Comparison of ENCODE assay signal across 29 cellular contexts in genomic region chr4:36254355-36254754, GRCh38. TPM values are rescaled to one million over a fixed set of nuclear protein-coding genes. Genes with fewer than 3 reads are reported as not detected.
DNase-seq lines count a peak whose midpoint lies in the region; ATAC-seq and TF ChIP-seq lines count a peak whose summit lies in the region.
"Had no signal": no experiment of that assay in that cellular context is flagged by ENCODE, and none has a peak within 500 bp of the region (broad histone marks: within the 10 kb centered on the region; RNA-seq: fewer than 3 reads in every experiment).

No MANE protein-coding gene starts in this region.

- H3K9me3 ChIP-seq in CD8-positive, alpha-beta memory T cell (ENCODE audit: low read length), result no peaks in the 10 kb centered on the region
- H3K9me3 ChIP-seq: body of pancreas, sigmoid colon, SJCRH30, upper lobe of left lung had no signal

- DNase-seq in CD14-positive monocyte (ENCODE audit: low spot score), result no peak
- DNase-seq in CD8-positive, alpha-beta memory T cell, result no peak
- no peak for DNase-seq in activated T-helper 1 cell treated with anti-CD3 and anti-CD28 coated beads, Interleukin-12 subunit alpha, Interleukin-12 subunit beta, Interleukin-2, Interleukin-4 antibody, amounts not matched to agents 30 ng/mL and 10 ng/mL and 1 ng/mL, durations not matched to agents 14 hours and 24 hours and 36 hours (ENCODE audit: low spot score)
- no peak for DNase-seq in memory B cell (ENCODE audit: low spot score in 2 of 2)
- no peak for DNase-seq in GDM1 (lab: John Stamatoyannopoulos, UW)
- no peak for DNase-seq in NCI-H1694 treated with DMSO at 0.1 percent for 48 hours (lab: John Stamatoyannopoulos, UW)
- no peak for DNase-seq in cerebellar cortex (ENCODE audit: low spot score)
- DNase-seq: activated CD8-positive, alpha-beta memory T cell treated with anti-CD3 and anti-CD28 coated beads, Interleukin-2, amount 50 U/mL, for 48 hours; body of pancreas; foreskin fibroblast; HCEC 1CT; NCI-H1417; NCI-H2171; NCI-H748 treated with DMSO at 0.1 percent for 48 hours; PC-9; sigmoid colon; SJCRH30; T-helper 9 cell; upper lobe of left lung had no signal

- no peaks in the 10 kb centered on the region for H3K36me3 ChIP-seq in CD8-positive, alpha-beta memory T cell (ENCODE audit: insufficient read depth, low read length)
- H3K36me3 ChIP-seq: sigmoid colon, SJCRH30, upper lobe of left lung had no signal

- H3K4me3 ChIP-seq in CD8-positive, alpha-beta memory T cell (ENCODE audit: low read length), result no peak overlapping the region
- H3K4me3 ChIP-seq: body of pancreas, coronary artery, hepatocyte, lung, PC-9, sigmoid colon, SJCRH30, upper lobe of left lung had no signal

- TF ChIP-seq CTCF in CD14-positive monocyte (IDR thresholded peaks at IDR 0.05), result no peak

- H3K36me3 Mint-ChIP-seq in CD14-positive monocyte (no peaks in the 10 kb centered on the region), memory B cell (no peaks in the 10 kb centered on the region)
- no peaks in the 10 kb centered on the region for H3K36me3 Mint-ChIP-seq in CD8-positive, alpha-beta memory T cell
- H3K36me3 Mint-ChIP-seq in activated T-helper 1 cell treated with anti-CD3 and anti-CD28 coated beads, Interleukin-12 subunit alpha, Interleukin-12 subunit beta, Interleukin-2, Interleukin-4 antibody, amounts not matched to agents 30 ng/mL and 10 ng/mL and 1 ng/mL, durations not matched to agents 14 hours and 24 hours and 36 hours (ENCODE audit: low read depth), result peaks cover 3% of the 10 kb centered on the region

- H3K9me3 Mint-ChIP-seq in CD14-positive monocyte (no peaks in the 10 kb centered on the region), memory B cell (no peaks in the 10 kb centered on the region)
- H3K9me3 Mint-ChIP-seq in CD8-positive, alpha-beta memory T cell, result no peaks in the 10 kb centered on the region
- H3K9me3 Mint-ChIP-seq in activated T-helper 1 cell treated with anti-CD3 and anti-CD28 coated beads, Interleukin-12 subunit alpha, Interleukin-12 subunit beta, Interleukin-2, Interleukin-4 antibody, amounts not matched to agents 30 ng/mL and 10 ng/mL and 1 ng/mL, durations not matched to agents 14 hours and 24 hours and 36 hours, result no peaks in the 10 kb centered on the region
- H3K9me3 Mint-ChIP-seq: stimulated activated naive CD8-positive, alpha-beta T cell treated with anti-CD3 and anti-CD28 coated beads, Interleukin-15, Interleukin-2, amounts not matched to agents 100 ng/mL and 50 ng/mL, for 24 hours had no signal

- H3K27me3 Mint-ChIP-seq in CD14-positive monocyte (ENCODE audit: low read depth in 3 of 3), result no peaks in the 10 kb centered on the region
- H3K27me3 Mint-ChIP-seq in CD8-positive, alpha-beta memory T cell, result no peaks in the 10 kb centered on the region
- H3K27me3 Mint-ChIP-seq in activated T-helper 1 cell treated with anti-CD3 and anti-CD28 coated beads, Interleukin-12 subunit alpha, Interleukin-12 subunit beta, Interleukin-2, Interleukin-4 antibody, amounts not matched to agents 30 ng/mL and 10 ng/mL and 1 ng/mL, durations not matched to agents 14 hours and 24 hours and 36 hours (ENCODE audit: insufficient read depth), result no peaks in the 10 kb centered on the region
- no peaks in the 10 kb centered on the region for H3K27me3 Mint-ChIP-seq in memory B cell
- H3K27me3 Mint-ChIP-seq: stimulated activated naive CD8-positive, alpha-beta T cell treated with anti-CD3 and anti-CD28 coated beads, Interleukin-15, Interleukin-2, amounts not matched to agents 100 ng/mL and 50 ng/mL, for 24 hours had no signal

- H3K4me1 ChIP-seq in CD8-positive, alpha-beta memory T cell (ENCODE audit: insufficient read depth, low read length), result peaks cover 40% of the 10 kb centered on the region
- H3K4me1 ChIP-seq: body of pancreas, parathyroid adenoma, sigmoid colon, SJCRH30 had no signal

- H3K4me3 Mint-ChIP-seq in CD14-positive monocyte (peak overlapping the region; percentile 22 to 35), memory B cell (no peak overlapping the region)
- peak overlapping the region in 5 of 7 donors; percentile 2 to 60 (median 27) for H3K4me3 Mint-ChIP-seq in CD8-positive, alpha-beta memory T cell
- no peak overlapping the region for H3K4me3 Mint-ChIP-seq in activated T-helper 1 cell treated with anti-CD3 and anti-CD28 coated beads, Interleukin-12 subunit alpha, Interleukin-12 subunit beta, Interleukin-2, Interleukin-4 antibody, amounts not matched to agents 30 ng/mL and 10 ng/mL and 1 ng/mL, durations not matched to agents 14 hours and 24 hours and 36 hours
- H3K4me3 Mint-ChIP-seq: stimulated activated naive CD8-positive, alpha-beta T cell treated with anti-CD3 and anti-CD28 coated beads, Interleukin-15, Interleukin-2, amounts not matched to agents 100 ng/mL and 50 ng/mL, for 24 hours had no signal

- H3K27me3 ChIP-seq in CD8-positive, alpha-beta memory T cell (ENCODE audit: insufficient read depth, low read length, poor library complexity, severe bottlenecking), result no peaks in the 10 kb centered on the region
- H3K27me3 ChIP-seq: body of pancreas, hepatocyte, sigmoid colon, SJCRH30, upper lobe of left lung had no signal

- POLR2A ChIA-PET in CD8-positive, alpha-beta memory T cell (lab: Charles Lee), result interaction anchor here (1.1 to 5.9 kb wide), 3 partner anchors 11 to 31 kb away, joined by 4 to 62 read pairs (median 12); partner anchors contain the start of gene ARAP2

- H3K4me1 Mint-ChIP-seq in CD14-positive monocyte (peaks cover 31% of the 10 kb centered on the region), memory B cell (peaks cover 25% of the 10 kb centered on the region)
- H3K4me1 Mint-ChIP-seq in CD8-positive, alpha-beta memory T cell, result peaks cover 61 to 73% (median 64%) of the 10 kb centered on the region in 3 donors
- peaks cover 47% of the 10 kb centered on the region for H3K4me1 Mint-ChIP-seq in activated T-helper 1 cell treated with anti-CD3 and anti-CD28 coated beads, Interleukin-12 subunit alpha, Interleukin-12 subunit beta, Interleukin-2, Interleukin-4 antibody, amounts not matched to agents 30 ng/mL and 10 ng/mL and 1 ng/mL, durations not matched to agents 14 hours and 24 hours and 36 hours (ENCODE audit: low read depth)

- H3K27ac ChIP-seq in CD8-positive, alpha-beta memory T cell (ENCODE audit: low read depth, low read length), result no peak overlapping the region
- H3K27ac ChIP-seq: body of pancreas, coronary artery, epithelial cell of prostate, hepatocyte, parathyroid adenoma, PC-9, sigmoid colon, SJCRH30, upper lobe of left lung had no signal

- intact Hi-C loops in CD14-positive monocyte (cut with micrococcal nuclease), result no loop called here
- intact Hi-C loops in activated T-helper 1 cell treated with anti-CD3 and anti-CD28 coated beads, Interleukin-12 subunit alpha, Interleukin-12 subunit beta, Interleukin-2, Interleukin-4 antibody, amounts not matched to agents 30 ng/mL and 10 ng/mL and 1 ng/mL, durations not matched to agents 14 hours and 24 hours and 36 hours (cut with micrococcal nuclease), result no loop called here

- CTCF ChIA-PET in CD8-positive, alpha-beta memory T cell (lab: Charles Lee), result interaction anchor here (1.2 to 3.5 kb wide), 5 partner anchors 10 to 141 kb away, joined by 3 to 23 read pairs (median 5); partner anchors contain the start of gene ARAP2

- ATAC-seq in memory B cell (ENCODE audit: low read depth), result no peak
- ATAC-seq in HG03097 (IDR thresholded peaks at IDR 0.05; ENCODE audit: low FRiP score, unreplicated experiment), result no peak
- ATAC-seq: activated CD4-positive, CD25-positive, alpha-beta regulatory T cell treated with anti-CD3 and anti-CD28 coated beads, Interleukin-2, amount 50 U/mL, for 24 hours; body of pancreas had no signal

- H3K27ac Mint-ChIP-seq in CD14-positive monocyte (peak overlapping the region; percentile 7 to 76 (median 53)), memory B cell (peak overlapping the region; percentile 43)
- H3K27ac Mint-ChIP-seq in CD8-positive, alpha-beta memory T cell, result peak overlapping the region; percentile 2 to 97 (median 81)
- peak overlapping the region; percentile 38 for H3K27ac Mint-ChIP-seq in activated T-helper 1 cell treated with anti-CD3 and anti-CD28 coated beads, Interleukin-12 subunit alpha, Interleukin-12 subunit beta, Interleukin-2, Interleukin-4 antibody, amounts not matched to agents 30 ng/mL and 10 ng/mL and 1 ng/mL, durations not matched to agents 14 hours and 24 hours and 36 hours

RNA-seq across cellular contexts. Expression of gene ARAP2, which starts 10.0 kb away (rescaled TPM):
- 1 to 10 TPM; 4.6 to 5.6 TPM for polyA plus RNA-seq in CD14-positive monocyte
- total RNA-seq in CD8-positive, alpha-beta memory T cell, result 10 to 100 TPM; 49.7 to 49.9 TPM
- 44.2 TPM for polyA plus RNA-seq in CD8-positive, alpha-beta memory T cell
- 40.1 and 54.9 TPM in 2 replicates for total RNA-seq in activated T-helper 1 cell treated with anti-CD3 and anti-CD28 coated beads, Interleukin-12 subunit alpha, Interleukin-12 subunit beta, Interleukin-2, Interleukin-4 antibody, amounts not matched to agents 30 ng/mL and 10 ng/mL and 1 ng/mL, durations not matched to agents 14 hours and 24 hours and 36 hours
- total RNA-seq: myocyte had no signal

RNA-seq across cellular contexts. Expression of gene DTHD1, which starts 27.1 kb away (rescaled TPM):
- polyA plus RNA-seq in CD14-positive monocyte, result not detected
- 1 to 10 TPM; 3.3 to 3.5 TPM for total RNA-seq in CD8-positive, alpha-beta memory T cell
- polyA plus RNA-seq in CD8-positive, alpha-beta memory T cell, result 5.9 TPM
- 0.86 and 1.0 TPM in 2 replicates for total RNA-seq in activated T-helper 1 cell treated with anti-CD3 and anti-CD28 coated beads, Interleukin-12 subunit alpha, Interleukin-12 subunit beta, Interleukin-2, Interleukin-4 antibody, amounts not matched to agents 30 ng/mL and 10 ng/mL and 1 ng/mL, durations not matched to agents 14 hours and 24 hours and 36 hours
- total RNA-seq: hepatocyte, myocyte, PC-9, SJCRH30 had no signal
- polyA plus RNA-seq: hepatocyte, keratinocyte had no signal

Comparison
In these comparisons a context has a peak if more than half of its experiments do, and no peak if none do; other contexts are left out.
1. H3K4me3 Mint-ChIP-seq: peak in CD14-positive monocyte (2 of 2) and CD8-positive, alpha-beta memory T cell (5 of 7); none in activated T-helper 1 cell treated with anti-CD3 and anti-CD28 coated beads, Interleukin-12 subunit alpha, Interleukin-12 subunit beta, Interleukin-2, Interleukin-4 antibody, amounts not matched to agents 30 ng/mL and 10 ng/mL and 1 ng/mL, durations not matched to agents 14 hours and 24 hours and 36 hours (single experiment) and memory B cell (single experiment).
2. Peak in every context shown above with its lines, with median percentiles within 50 percentile points of each other: H3K27ac Mint-ChIP-seq.